9 cellular contexts compared by ENCODE assay signal in the genomic region with DNA sequence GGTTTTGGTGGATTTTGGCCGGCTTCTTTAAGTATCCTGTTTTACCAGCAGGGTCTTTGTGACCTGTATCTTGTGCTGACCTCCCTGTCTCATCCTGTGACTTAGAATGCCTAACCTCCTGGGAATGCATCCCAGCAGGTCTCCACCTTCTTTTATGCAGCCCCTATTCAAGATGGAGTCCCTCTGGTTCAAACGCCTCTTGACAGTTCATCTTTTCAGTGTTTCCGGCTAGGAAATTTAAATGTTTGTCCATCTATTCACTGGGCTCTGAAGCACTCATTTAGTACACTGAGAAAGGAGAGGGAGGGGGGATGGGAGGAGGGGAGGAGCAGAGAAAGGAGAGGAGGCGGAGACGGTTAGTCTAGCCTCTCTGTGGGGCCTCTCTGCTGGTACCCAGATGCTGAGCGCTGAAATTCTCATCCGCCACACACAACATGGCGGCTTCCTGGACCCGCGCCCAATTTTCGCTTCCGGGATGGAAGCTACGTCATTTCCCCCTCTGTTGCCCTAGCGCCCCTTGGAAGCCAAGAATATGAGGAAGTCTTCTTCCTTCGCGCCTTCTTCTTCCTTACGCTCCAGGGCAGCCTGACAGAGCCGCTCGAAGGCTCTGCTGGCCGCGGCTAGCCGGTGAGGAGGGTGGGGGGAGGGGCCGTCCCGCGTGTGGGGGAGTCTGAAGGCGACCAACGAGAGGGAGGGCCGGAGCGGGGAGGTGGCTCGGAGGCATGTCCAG.
A peak's percentile ranks its signal among the peaks of the same experiment; 100 is the strongest.
DNase-seq lines count a peak whose midpoint lies in the region; ATAC-seq and TF ChIP-seq lines count a peak whose summit lies in the region.
"Had no signal": no experiment of that assay in that cellular context is flagged by ENCODE, and none has a peak within 500 bp of the region (broad histone marks: within the 10 kb centered on the region; RNA-seq: fewer than 3 reads in every experiment).

No MANE protein-coding gene starts in this region.

- H3K27me3 Mint-ChIP-seq in IgD-negative memory B cell (peaks cover 5% of the 10 kb centered on the region), type B pancreatic cell (peaks cover 8% of the 10 kb centered on the region)

- peak; percentile 86 for ATAC-seq in GM19468 (IDR thresholded peaks at IDR 0.05; ENCODE audit: extremely low read depth, unreplicated experiment)
- ATAC-seq: HCT116 had no signal

- H3K27ac Mint-ChIP-seq in IgD-negative memory B cell (peak overlapping the region; percentile 19 to 89 (median 88)), type B pancreatic cell (peak overlapping the region; percentile 44)

- H3K4me2 ChIP-seq in BLaER1: peak overlapping the region; percentile 47

- H3K9me3 Mint-ChIP-seq in IgD-negative memory B cell (peaks cover 0 to 4% (median 0%) of the 10 kb centered on the region in 3 donors), type B pancreatic cell (no peaks in the 10 kb centered on the region)

- DNase-seq in SK-N-DZ (ENCODE audit: low spot score): peak; percentile 86
- peak; percentile 72 for DNase-seq in adipocyte (ENCODE audit: low read depth)
- DNase-seq in left ventricle myocardium inferior: peak; percentile 90
- peak; percentile 60 for DNase-seq in prostate gland (ENCODE audit: low spot score)
- DNase-seq in type B pancreatic cell (ENCODE audit: extremely low spot score, unreplicated experiment): peak; percentile 88

- no peaks in the 10 kb centered on the region for H4K20me1 ChIP-seq in BLaER1

- H3K4me3 ChIP-seq in BLaER1 (peak overlapping the region; percentile 51), adipocyte (ENCODE audit: low read length) (peak overlapping the region; percentile 70), left ventricle myocardium inferior (peak overlapping the region; percentile 80), prostate gland (peak overlapping the region; percentile 39 to 44)

- intact Hi-C loops in left ventricle myocardium inferior (cut with micrococcal nuclease) (no loop called here), prostate gland (cut with DNase I) (no loop called here)

- no peaks in the 10 kb centered on the region; the same call in 1 of the 2 replicates for H3K9me3 ChIP-seq in BLaER1
- H3K9me3 ChIP-seq in adipocyte (ENCODE audit: control insufficient read depth, low read length): peaks cover 9% of the 10 kb centered on the region
- H3K9me3 ChIP-seq in left ventricle myocardium inferior (replicated peaks): no peaks in the 10 kb centered on the region
- H3K9me3 ChIP-seq in prostate gland: no peaks in the 10 kb centered on the region

- H3K36me3 Mint-ChIP-seq in IgD-negative memory B cell (peaks cover 4% of the 10 kb centered on the region), type B pancreatic cell (no peaks in the 10 kb centered on the region)

- no peak for TF ChIP-seq CTCF in left ventricle myocardium inferior (IDR thresholded peaks at IDR 0.05; ENCODE audit: borderline replicate concordance)
- no peak for TF ChIP-seq CTCF in prostate gland (IDR thresholded peaks at IDR 0.05)
- TF ChIP-seq CTCF in type B pancreatic cell (conservative IDR thresholded peaks at IDR 0.05): no peak

- H3K27ac ChIP-seq in BLaER1 (no peak overlapping the region), left ventricle myocardium inferior (replicated peaks) (peak overlapping the region; percentile 73), prostate gland (peak overlapping the region; percentile 39 to 42)

- H3K9ac ChIP-seq in BLaER1 (no peak overlapping the region), adipocyte (ENCODE audit: low read length) (no peak overlapping the region)

- no peaks in the 10 kb centered on the region for H3K4me1 ChIP-seq in BLaER1
- no peaks in the 10 kb centered on the region for H3K4me1 ChIP-seq in adipocyte (ENCODE audit: control insufficient read depth, insufficient read depth, low read length)
- H3K4me1 ChIP-seq in left ventricle myocardium inferior: peaks cover 14% of the 10 kb centered on the region
- no peaks in the 10 kb centered on the region for H3K4me1 ChIP-seq in prostate gland (replicated peaks)

- peak overlapping the region; percentile 27 to 91 (median 86) for H3K4me3 Mint-ChIP-seq in IgD-negative memory B cell
- H3K4me3 Mint-ChIP-seq in type B pancreatic cell: peak overlapping the region; percentile 86

- peaks cover 5 to 15% (median 12%) of the 10 kb centered on the region in 3 donors for H3K4me1 Mint-ChIP-seq in IgD-negative memory B cell
- peaks cover 17% of the 10 kb centered on the region for H3K4me1 Mint-ChIP-seq in type B pancreatic cell (ENCODE audit: unreplicated experiment)

- H3K27me3 ChIP-seq in BLaER1 (no peaks in the 10 kb centered on the region), adipocyte (replicated peaks; ENCODE audit: control insufficient read depth, insufficient read depth, low read length) (peaks cover 75% of the 10 kb centered on the region), left ventricle myocardium inferior (ENCODE audit: low read depth) (peaks cover 10% of the 10 kb centered on the region), prostate gland (replicated peaks; ENCODE audit: insufficient read depth) (no peaks in the 10 kb centered on the region)

- no peak for TF ChIP-seq POLR2A in prostate gland (IDR thresholded peaks at IDR 0.05)

- H3K36me3 ChIP-seq in BLaER1 (no peaks in the 10 kb centered on the region), adipocyte (ENCODE audit: control insufficient read depth, insufficient read depth, low read length, severe bottlenecking) (no peaks in the 10 kb centered on the region), left ventricle myocardium inferior (no peaks in the 10 kb centered on the region), prostate gland (no peaks in the 10 kb centered on the region)

- WGBS in prostate gland: 8% methylated on average over 30 of the region's 30 CpGs
